In the genomic region with DNA sequence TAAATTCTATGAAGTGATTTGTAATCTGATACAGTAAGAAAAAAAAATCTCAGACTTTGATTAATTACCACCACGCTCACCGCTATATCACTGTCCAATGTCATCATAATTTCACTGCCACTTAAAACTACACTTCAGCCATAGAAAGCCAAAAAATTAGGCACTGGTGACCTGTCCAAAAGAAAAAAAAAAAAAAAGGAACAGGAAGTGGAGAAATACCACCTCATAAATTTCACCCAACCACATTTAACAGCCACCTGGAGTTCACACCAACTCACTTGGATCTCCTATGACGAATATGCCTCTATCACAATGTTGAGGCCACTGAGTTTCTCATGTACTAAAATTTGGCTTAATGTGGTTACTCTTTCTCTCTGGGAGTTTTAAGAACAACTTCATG, we compare ENCODE assay signal across 2 cellular contexts.
A peak's percentile ranks its signal among the peaks of the same experiment; 100 is the strongest.
TF ChIP-seq lines count a peak whose summit lies in the region.

No MANE protein-coding gene starts in this region.

TF ChIP-seq in HEK293T, 16 proteins besides CTCF, POLR2A, EP300 and RAD21 (continued from another document):
- TF ChIP-seq PKNOX1 (IDR thresholded peaks at IDR 0.05) (peak; percentile 84), LEF1 (IDR thresholded peaks at IDR 0.05; ENCODE audit: borderline replicate concordance) (no peak), FOXA1 (IDR thresholded peaks at IDR 0.05) (no peak), ARNT (IDR thresholded peaks at IDR 0.05) (no peak)
TF ChIP-seq in HEK293T: peak in this region for 2.

TF ChIP-seq in endothelial cell of umbilical vein, 7 proteins besides CTCF, POLR2A, EP300 and RAD21 (continued from another document):
- no peak for TF ChIP-seq EZH2 (IDR thresholded peaks at IDR 0.05; ENCODE audit: borderline replicate concordance, low read depth, low read length, severe bottlenecking)
- TF ChIP-seq MYC (IDR thresholded peaks at IDR 0.05; ENCODE audit: low read depth, low read length), result no peak
- no peak for TF ChIP-seq FOS (IDR thresholded peaks at IDR 0.05; ENCODE audit: borderline replicate concordance, insufficient read depth, low read length)
- TF ChIP-seq JUN (IDR thresholded peaks at IDR 0.05; ENCODE audit: borderline replicate concordance, insufficient read depth, insufficient read length, low read depth), result no peak
- no peak for TF ChIP-seq MAX (IDR thresholded peaks at IDR 0.05; ENCODE audit: insufficient read depth, insufficient read length)
